ENCODE assay signal across 8 cellular contexts in genomic region chr17:27082775-27083154, GRCh38.
"Had no signal": no experiment of that assay in that cellular context is flagged by ENCODE, and none has a peak within 500 bp of the region (broad histone marks: within the 10 kb centered on the region; RNA-seq: fewer than 3 reads in every experiment).

No MANE protein-coding gene starts in this region.

- DNase-seq: GDM1, GF-D8 had no signal

- ATAC-seq: GM12878 had no signal

- H3K4me3 ChIP-seq: GM12878 had no signal

- FAIRE-seq: G401.6, GM12878, GM12891, GM12892, GM18507, GM19239 had no signal
